Comparison of ENCODE assay signal across 8 cellular contexts in genomic region chr14:64764641-64765520, GRCh38.
DNase-seq lines count a peak whose midpoint lies in the region; ATAC-seq and TF ChIP-seq lines count a peak whose summit lies in the region.

No MANE protein-coding gene starts in this region.

- H2BK15ac ChIP-seq in H9 (ENCODE audit: low read depth, low read length), result no peak overlapping the region

- no peak overlapping the region for H2AFZ ChIP-seq in H9 (ENCODE audit: low read length)

- no peak overlapping the region for H4K5ac ChIP-seq in H9 (ENCODE audit: insufficient read length, low read depth, low read length)

- H2BK12ac ChIP-seq in H9 (ENCODE audit: insufficient read length, low read depth, low read length), result no peak overlapping the region

- peaks cover 4% of the 10 kb centered on the region for H3K23me2 ChIP-seq in H9 (ENCODE audit: insufficient read length, low read depth, low read length, poor library complexity, severe bottlenecking)

- peak overlapping the region; percentile 66; the same call in 1 of the 2 replicates for H3K14ac ChIP-seq in H9 (ENCODE audit: insufficient read depth, low read length)

- ATAC-seq in HG02885 (IDR thresholded peaks at IDR 0.05; ENCODE audit: poor library complexity, unreplicated experiment), result no peak

- H3K9me3 ChIP-seq in CD4-positive, alpha-beta memory T cell (ENCODE audit: control insufficient read depth in 1 of 2, low read length in 2 of 2), result no peaks in the 10 kb centered on the region
- H3K9me3 ChIP-seq in H9 (ENCODE audit: control insufficient read depth, low read depth, low read length), result no peaks in the 10 kb centered on the region

- no peak overlapping the region for H3K56ac ChIP-seq in H9 (ENCODE audit: insufficient read length, low read depth, low read length)

- H3K4me1 ChIP-seq in CD4-positive, alpha-beta memory T cell (ENCODE audit: insufficient read depth, low read length), result peaks cover 60% of the 10 kb centered on the region
- H3K4me1 ChIP-seq in H9 (ENCODE audit: insufficient read depth, low read length), result no peaks in the 10 kb centered on the region

- no peak overlapping the region for H3K9ac ChIP-seq in H9 (ENCODE audit: extremely low read depth, insufficient read length, low read length)

- H3K79me1 ChIP-seq in H9 (ENCODE audit: insufficient read depth, low read depth, low read length, poor library complexity, severe bottlenecking), result no peaks in the 10 kb centered on the region

- peak overlapping the region; percentile 6 for H3K4me2 ChIP-seq in H9 (ENCODE audit: insufficient read depth, insufficient read length, low read length)

- H3K36me3 ChIP-seq in CD4-positive, alpha-beta memory T cell (ENCODE audit: insufficient read depth, low read length), result no peaks in the 10 kb centered on the region
- H3K36me3 ChIP-seq in kidney epithelial cell (ENCODE audit: control insufficient read depth, insufficient read depth, low read length), result no peaks in the 10 kb centered on the region

- no peak overlapping the region for H3K4me3 ChIP-seq in CD4-positive, alpha-beta memory T cell (ENCODE audit: low read length in 2 of 2)
- peak overlapping the region; percentile 14 for H3K4me3 ChIP-seq in kidney epithelial cell (ENCODE audit: low read depth, low read length)

- H2AK5ac ChIP-seq in H9 (ENCODE audit: insufficient read length, low read length), result no peak overlapping the region

- no peak overlapping the region for H3K18ac ChIP-seq in H9 (ENCODE audit: insufficient read length, low read depth, low read length)

- H4K91ac ChIP-seq in H9 (ENCODE audit: insufficient read length, low read depth, low read length), result no peak overlapping the region

- WGBS in H9 (ENCODE audit: extremely low coverage, insufficient read length, low lambda C conversion rate), result no CpG with 5 or more reads among the region's 29 CpGs

- no peak overlapping the region for H2BK20ac ChIP-seq in H9 (ENCODE audit: low read depth, low read length, poor library complexity, severe bottlenecking)

- H3K36me3 Mint-ChIP-seq in CD4-positive, alpha-beta memory T cell, result no peaks in the 10 kb centered on the region
- no peaks in the 10 kb centered on the region; a peak in 1 of 7 replicates for H3K36me3 Mint-ChIP-seq in H9 (ENCODE audit: insufficient read depth in 1 of 3, low read depth in 3 of 3)

- no peaks in the 10 kb centered on the region for H4K20me1 ChIP-seq in H9 (ENCODE audit: control insufficient read depth, insufficient read depth, insufficient read length)

- no peak overlapping the region for H3T11ph ChIP-seq in H9 (ENCODE audit: low read length)

- H2BK5ac ChIP-seq in H9 (ENCODE audit: insufficient read length, low read length), result no peak overlapping the region

- POLR2A ChIA-PET in CD4-positive, alpha-beta memory T cell (lab: Charles Lee; ENCODE audit: partially characterized antibody), result interaction anchor here (1.0 to 1.7 kb wide), 7 partner anchors 8 to 221 kb away, joined by 3 to 26 read pairs (median 4); partner anchors contain the start of gene FNTB

- no peaks in the 10 kb centered on the region for H3K79me2 ChIP-seq in H9 (ENCODE audit: insufficient read depth, low read length)

- no peaks in the 10 kb centered on the region for H3K9me3 Mint-ChIP-seq in CD4-positive, alpha-beta memory T cell
- H3K9me3 Mint-ChIP-seq in H9, result no peaks in the 10 kb centered on the region; a peak in 2 of 5 replicates

- no peak overlapping the region for H3K4ac ChIP-seq in H9 (ENCODE audit: low read depth, low read length)

- H4K8ac ChIP-seq in H9 (replicated peaks; ENCODE audit: insufficient read length, low read depth, low read length), result no peak overlapping the region

- TF ChIP-seq CTCF in H9 (conservative IDR thresholded peaks at IDR 0.05) (peak; percentile 93), kidney epithelial cell (IDR thresholded peaks at IDR 0.05; ENCODE audit: insufficient read depth, low read length, poor library complexity, severe bottlenecking) (peak; percentile 97)

- peaks cover 48 to 66% (median 58%) of the 10 kb centered on the region in 4 donors for H3K4me1 Mint-ChIP-seq in CD4-positive, alpha-beta memory T cell
- H3K4me1 Mint-ChIP-seq in H9, result peaks cover 44 to 64% of the 10 kb centered on the region in 2 experiments

- H3K27ac Mint-ChIP-seq in CD4-positive, alpha-beta memory T cell, result peak overlapping the region; percentile 74 to 90 (median 85)
- peak overlapping the region in 1 of 3 experiments; percentile 57; a peak in 2 of 7 replicates for H3K27ac Mint-ChIP-seq in H9

- no peak overlapping the region for H2BK120ac ChIP-seq in H9 (ENCODE audit: low read depth, low read length, poor library complexity, severe bottlenecking)

- CTCF ChIA-PET in CD4-positive, alpha-beta memory T cell (lab: Charles Lee; ENCODE audit: partially characterized antibody), result interaction anchor here (0.7 to 8.2 kb wide), 28 partner anchors 9 to 224 kb away, joined by 3 to 132 read pairs (median 4); partner anchors contain the start of gene HSPA2

- no peaks in the 10 kb centered on the region for H3K27me3 Mint-ChIP-seq in CD4-positive, alpha-beta memory T cell
- peaks cover 23% of the 10 kb centered on the region for H3K27me3 Mint-ChIP-seq in H9 (ENCODE audit: low read depth)

- intact Hi-C loops in CD4-positive, alpha-beta memory T cell (cut with micrococcal nuclease), result loop anchor here (1.0 to 5.0 kb wide), 2 partner anchors 94 to 127 kb away; no protein-coding TSS in a partner anchor

- peak; percentile 66 to 78 (median 70) for DNase-seq in CD4-positive, alpha-beta memory T cell
- DNase-seq in H9 (peak; percentile 90), NCI-H2171 treated with DMSO at 0.1 percent for 48 hours (lab: John Stamatoyannopoulos, UW) (peak; percentile 94), caudate nucleus (lab: John Stamatoyannopoulos, UW) (peak in 56 of 61 donors; percentile 17 to 80 (median 54)), kidney epithelial cell (ENCODE audit: low read depth) (no peak)
- DNase-seq in activated CD4-positive, CD25-positive, alpha-beta regulatory T cell treated with anti-CD3 and anti-CD28 coated beads, Interleukin-2, amount 50 U/mL, for 16 hours (ENCODE audit: low read depth, low spot score), result peak; percentile 24
- peak; percentile 28 to 61 for DNase-seq in stimulated activated CD4-positive, alpha-beta T cell treated with anti-CD3 and anti-CD28 coated beads, Interleukin-15, amount 100 ng/mL, for 48 hours (ENCODE audit: low read depth in 2 of 2)

- H3K27me3 ChIP-seq in CD4-positive, alpha-beta memory T cell (ENCODE audit: insufficient read depth, low read length), result no peaks in the 10 kb centered on the region
- H3K27me3 ChIP-seq in H9 (ENCODE audit: insufficient read depth, low read length), result no peaks in the 10 kb centered on the region
- H3K27me3 ChIP-seq in kidney epithelial cell (ENCODE audit: control insufficient read depth, insufficient read depth, low read length), result peaks cover 2% of the 10 kb centered on the region

- peak overlapping the region; percentile 65 to 81 (median 72) for H3K4me3 Mint-ChIP-seq in CD4-positive, alpha-beta memory T cell
- peak overlapping the region; percentile 47 to 50; a peak in 3 of 5 replicates for H3K4me3 Mint-ChIP-seq in H9

- H3K23ac ChIP-seq in H9 (ENCODE audit: insufficient read length, low read depth, low read length), result no peak overlapping the region

- H3K27ac ChIP-seq in CD4-positive, alpha-beta memory T cell (ENCODE audit: low read depth, low read length), result no peak overlapping the region
- no peak overlapping the region for H3K27ac ChIP-seq in H9 (ENCODE audit: insufficient read length, low read depth, low read length)
- peak overlapping the region; percentile 9 for H3K27ac ChIP-seq in caudate nucleus (ENCODE audit: low read depth, low read length)
